In genomic region chr7:106050743-106051110, GRCh38 we compare ENCODE assay signal across 1 cellular context.
TF ChIP-seq lines count a peak whose summit lies in the region.

No MANE protein-coding gene starts in this region.

TF ChIP-seq in SK-N-SH, 30 proteins besides CTCF, POLR2A, EP300 and RAD21 (continued from another document):
- TF ChIP-seq REST (IDR thresholded peaks at IDR 0.05; ENCODE audit: low read depth, low read length) (no peak), JUND (IDR thresholded peaks at IDR 0.05) (no peak), NRF1 (IDR thresholded peaks at IDR 0.05; ENCODE audit: low read depth, low read length) (no peak), PBX3 (IDR thresholded peaks at IDR 0.05) (no peak), RFX5 (IDR thresholded peaks at IDR 0.05; ENCODE audit: low read length) (no peak), CHD2 (IDR thresholded peaks at IDR 0.05; ENCODE audit: low read length, partially characterized antibody) (no peak), TEAD4 (IDR thresholded peaks at IDR 0.05; ENCODE audit: borderline replicate concordance, insufficient read depth) (no peak), FOXM1 (IDR thresholded peaks at IDR 0.05; ENCODE audit: low read depth) (no peak)
